Comparison of ENCODE assay signal across 8 cellular contexts in genomic region chr2:101418704-101419663, GRCh38. TPM values are rescaled to one million over a fixed set of nuclear protein-coding genes. Genes with fewer than 3 reads are reported as not detected.
DNase-seq lines count a peak whose midpoint lies in the region; ATAC-seq, FAIRE-seq and TF ChIP-seq lines count a peak whose summit lies in the region.

No MANE protein-coding gene starts in this region.

- CTCF ChIA-PET in CD4-positive, alpha-beta T cell (lab: Charles Lee) = interaction anchor here (0.6 to 2.0 kb wide), 18 partner anchors 12 to 460 kb away, joined by 3 to 19 read pairs (median 3); partner anchors contain the start of gene RFX8

- no peaks in the 10 kb centered on the region for H3K27me3 Mint-ChIP-seq in CD4-positive, alpha-beta T cell
- H3K27me3 Mint-ChIP-seq in HFFc6 (ENCODE audit: insufficient read depth) = no peaks in the 10 kb centered on the region
- no peaks in the 10 kb centered on the region for H3K27me3 Mint-ChIP-seq in activated T-helper 2 cell treated with anti-CD3 and anti-CD28 coated beads, Interferon-gamma antibody, Interleukin-2, Interleukin-4, amounts not matched to agents 10 μg/mL and 5 μg/mL and 100 μg/mL, durations not matched to agents 14 hours and 24 hours and 36 hours (ENCODE audit: low read depth)
- H3K27me3 Mint-ChIP-seq in progenitor cell of endocrine pancreas = peaks cover 7% of the 10 kb centered on the region

- H3K27ac Mint-ChIP-seq in CD4-positive, alpha-beta T cell = no peak overlapping the region
- H3K27ac Mint-ChIP-seq in HFFc6 (peak overlapping the region; percentile 5), progenitor cell of endocrine pancreas (no peak overlapping the region)
- H3K27ac Mint-ChIP-seq in activated T-helper 2 cell treated with anti-CD3 and anti-CD28 coated beads, Interferon-gamma antibody, Interleukin-2, Interleukin-4, amounts not matched to agents 10 μg/mL and 5 μg/mL and 100 μg/mL, durations not matched to agents 14 hours and 24 hours and 36 hours = no peak overlapping the region

- no peak overlapping the region for H3K4me3 ChIP-seq in gastroesophageal sphincter

- peak; percentile 76 for ATAC-seq in CD4-positive, alpha-beta T cell (ENCODE audit: poor library complexity)
- ATAC-seq in gastroesophageal sphincter = peak; percentile 43
- no peak for ATAC-seq in HG03159 (IDR thresholded peaks at IDR 0.05; ENCODE audit: unreplicated experiment)

- TF ChIP-seq CTCF in CD4-positive, alpha-beta T cell (IDR thresholded peaks at IDR 0.05) = peak; percentile 74
- TF ChIP-seq CTCF in HFFc6 (IDR thresholded peaks at IDR 0.05) (peak; percentile 94), gastroesophageal sphincter (IDR thresholded peaks at IDR 0.05) (peak; percentile 61 to 79 (median 72)), progenitor cell of endocrine pancreas (IDR thresholded peaks at IDR 0.05; ENCODE audit: unreplicated experiment) (peak; percentile 68)

- TF ChIP-seq POLR2A in gastroesophageal sphincter (IDR thresholded peaks at IDR 0.05) = no peak

- peaks cover 6% of the 10 kb centered on the region for H3K4me1 Mint-ChIP-seq in CD4-positive, alpha-beta T cell (ENCODE audit: low read depth)
- no peaks in the 10 kb centered on the region for H3K4me1 Mint-ChIP-seq in HFFc6 (ENCODE audit: low read depth)
- H3K4me1 Mint-ChIP-seq in activated T-helper 2 cell treated with anti-CD3 and anti-CD28 coated beads, Interferon-gamma antibody, Interleukin-2, Interleukin-4, amounts not matched to agents 10 μg/mL and 5 μg/mL and 100 μg/mL, durations not matched to agents 14 hours and 24 hours and 36 hours (ENCODE audit: low read depth) = peaks cover 1% of the 10 kb centered on the region
- no peaks in the 10 kb centered on the region for H3K4me1 Mint-ChIP-seq in progenitor cell of endocrine pancreas (ENCODE audit: low read depth)

- intact Hi-C loops in CD4-positive, alpha-beta T cell (cut with DNase I, micrococcal nuclease) = loop anchor here (1.0 to 10.0 kb wide), 4 partner anchors 412 to 1026 kb away; no protein-coding TSS in a partner anchor
- intact Hi-C loops in activated T-helper 2 cell treated with anti-CD3 and anti-CD28 coated beads, Interferon-gamma antibody, Interleukin-2, Interleukin-4, amounts not matched to agents 10 μg/mL and 5 μg/mL and 100 μg/mL, durations not matched to agents 14 hours and 24 hours and 36 hours (cut with micrococcal nuclease) = loop anchor here (1.0 to 5.0 kb wide), 4 partner anchors 318 to 1028 kb away; no protein-coding TSS in a partner anchor

- no peaks in the 10 kb centered on the region for H3K9me3 Mint-ChIP-seq in CD4-positive, alpha-beta T cell
- H3K9me3 Mint-ChIP-seq in HFFc6 (no peaks in the 10 kb centered on the region), progenitor cell of endocrine pancreas (ENCODE audit: low read depth) (peaks cover 5% of the 10 kb centered on the region)
- no peaks in the 10 kb centered on the region for H3K9me3 Mint-ChIP-seq in activated T-helper 2 cell treated with anti-CD3 and anti-CD28 coated beads, Interferon-gamma antibody, Interleukin-2, Interleukin-4, amounts not matched to agents 10 μg/mL and 5 μg/mL and 100 μg/mL, durations not matched to agents 14 hours and 24 hours and 36 hours

- H3K4me3 Mint-ChIP-seq in CD4-positive, alpha-beta T cell = no peak overlapping the region
- H3K4me3 Mint-ChIP-seq in HFFc6 (no peak overlapping the region), progenitor cell of endocrine pancreas (ENCODE audit: low read depth) (no peak overlapping the region)
- no peak overlapping the region for H3K4me3 Mint-ChIP-seq in activated T-helper 2 cell treated with anti-CD3 and anti-CD28 coated beads, Interferon-gamma antibody, Interleukin-2, Interleukin-4, amounts not matched to agents 10 μg/mL and 5 μg/mL and 100 μg/mL, durations not matched to agents 14 hours and 24 hours and 36 hours (ENCODE audit: low read depth)

- no peaks in the 10 kb centered on the region for H3K36me3 ChIP-seq in gastroesophageal sphincter

- H3K36me3 Mint-ChIP-seq in CD4-positive, alpha-beta T cell (ENCODE audit: low read depth) = no peaks in the 10 kb centered on the region
- H3K36me3 Mint-ChIP-seq in HFFc6 (ENCODE audit: low read depth) (peaks cover 23% of the 10 kb centered on the region), progenitor cell of endocrine pancreas (ENCODE audit: insufficient read depth) (no peaks in the 10 kb centered on the region)
- peaks cover 5% of the 10 kb centered on the region for H3K36me3 Mint-ChIP-seq in activated T-helper 2 cell treated with anti-CD3 and anti-CD28 coated beads, Interferon-gamma antibody, Interleukin-2, Interleukin-4, amounts not matched to agents 10 μg/mL and 5 μg/mL and 100 μg/mL, durations not matched to agents 14 hours and 24 hours and 36 hours (ENCODE audit: low read depth)

- H3K4me1 ChIP-seq in gastroesophageal sphincter = peaks cover 0 to 4% (median 0%) of the 10 kb centered on the region in 3 donors

- FAIRE-seq in RCC 7860 (lab: Jason Lieb, UNC) = peak; percentile 70

- no peak overlapping the region for H3K27ac ChIP-seq in CD4-positive, alpha-beta T cell (ENCODE audit: low read depth, low read length)
- H3K27ac ChIP-seq in gastroesophageal sphincter = no peak overlapping the region

- peak; percentile 18 to 59 (median 45) for DNase-seq in CD4-positive, alpha-beta T cell
- DNase-seq in HFFc6 = peak; percentile 59
- DNase-seq in RCC 7860 (ENCODE audit: low spot score) = peak; percentile 62
- peak; percentile 33 for DNase-seq in activated T-helper 2 cell treated with anti-CD3 and anti-CD28 coated beads, Interferon-gamma antibody, Interleukin-2, Interleukin-4, amounts not matched to agents 10 μg/mL and 5 μg/mL and 100 μg/mL, durations not matched to agents 14 hours and 24 hours and 36 hours (ENCODE audit: low spot score)
- DNase-seq in progenitor cell of endocrine pancreas (ENCODE audit: low spot score, unreplicated experiment) = no peak
- DNase-seq in OCI-M2 (lab: John Stamatoyannopoulos, UW; ENCODE audit: unreplicated experiment) = no peak

- POLR2A ChIA-PET in CD4-positive, alpha-beta T cell (lab: Charles Lee) = interaction anchor here (1.0 to 1.5 kb wide), 5 partner anchors 285 to 420 kb away, joined by 3 to 24 read pairs (median 3); no protein-coding TSS in a partner anchor

- H3K9me3 ChIP-seq in CD4-positive, alpha-beta T cell (ENCODE audit: control insufficient read depth, low read length) = no peaks in the 10 kb centered on the region
- H3K9me3 ChIP-seq in gastroesophageal sphincter = peaks cover 0 to 4% (median 0%) of the 10 kb centered on the region in 3 donors

- WGBS in gastroesophageal sphincter (ENCODE audit: low coverage in 1 of 2), 2 donors = 77 to 78% methylated on average over 13 of the region's 20 CpGs

- H3K27me3 ChIP-seq in CD4-positive, alpha-beta T cell (ENCODE audit: control insufficient read depth, insufficient read depth, low read length) = no peaks in the 10 kb centered on the region
- H3K27me3 ChIP-seq in gastroesophageal sphincter = no peaks in the 10 kb centered on the region

- no peak for TF ChIP-seq EP300 in gastroesophageal sphincter (IDR thresholded peaks at IDR 0.05)

RNA-seq across cellular contexts. Expression of gene CREG2, which starts 31.7 kb away (rescaled TPM):
- total RNA-seq in CD4-positive, alpha-beta T cell = under 1 TPM in 1 of 2 experiments, not detected in 1; 0.03 TPM
- not detected for total RNA-seq in HFFc6 (2021; fragmentation: NEBNext Ultra II Directional; extraction: Animal tissue kit (Norgen Biotek cat#: 25700))
- total RNA-seq in activated T-helper 2 cell treated with anti-CD3 and anti-CD28 coated beads, Interferon-gamma antibody, Interleukin-2, Interleukin-4, amounts not matched to agents 10 μg/mL and 5 μg/mL and 100 μg/mL, durations not matched to agents 14 hours and 24 hours and 36 hours = not detected in 2 replicates
- total RNA-seq in gastroesophageal sphincter (under 1 TPM in 2 of 4 donors, not detected in 2; 0.04 to 0.54 TPM), progenitor cell of endocrine pancreas (0.65 and 1.3 TPM in 2 replicates)

RNA-seq across cellular contexts. Expression of gene RFX8, which starts 55.9 kb away (rescaled TPM):
- 1 to 10 TPM in 1 of 2 experiments, under 1 TPM in 1; 0.67 to 1.1 TPM for total RNA-seq in CD4-positive, alpha-beta T cell
- total RNA-seq in HFFc6 (2021; fragmentation: NEBNext Ultra II Directional; extraction: Animal tissue kit (Norgen Biotek cat#: 25700)) = 1 to 10 TPM; 2.8 to 8.0 (median 5.3) TPM
- total RNA-seq in activated T-helper 2 cell treated with anti-CD3 and anti-CD28 coated beads, Interferon-gamma antibody, Interleukin-2, Interleukin-4, amounts not matched to agents 10 μg/mL and 5 μg/mL and 100 μg/mL, durations not matched to agents 14 hours and 24 hours and 36 hours = 1.3 and 1.6 TPM in 2 replicates
- under 1 TPM in 1 of 4 donors, not detected in 3; 0.54 TPM for total RNA-seq in gastroesophageal sphincter
- total RNA-seq in progenitor cell of endocrine pancreas = not detected in 2 replicates

Comparison
In these comparisons a context has a peak if more than half of its experiments do, and no peak if none do; other contexts are left out.
1. DNase-seq: peak in CD4-positive, alpha-beta T cell (10 of 10), HFFc6 (single experiment), RCC 7860 (single experiment) and activated T-helper 2 cell treated with anti-CD3 and anti-CD28 coated beads, Interferon-gamma antibody, Interleukin-2, Interleukin-4, amounts not matched to agents 10 μg/mL and 5 μg/mL and 100 μg/mL, durations not matched to agents 14 hours and 24 hours and 36 hours (single experiment); none in progenitor cell of endocrine pancreas (single experiment) and OCI-M2 (single experiment).
2. Peak in every context shown above with its lines, with median percentiles within 50 percentile points of each other: CTCF ChIP-seq.